ENCODE assay signal across 8 cellular contexts in the genomic region with DNA sequence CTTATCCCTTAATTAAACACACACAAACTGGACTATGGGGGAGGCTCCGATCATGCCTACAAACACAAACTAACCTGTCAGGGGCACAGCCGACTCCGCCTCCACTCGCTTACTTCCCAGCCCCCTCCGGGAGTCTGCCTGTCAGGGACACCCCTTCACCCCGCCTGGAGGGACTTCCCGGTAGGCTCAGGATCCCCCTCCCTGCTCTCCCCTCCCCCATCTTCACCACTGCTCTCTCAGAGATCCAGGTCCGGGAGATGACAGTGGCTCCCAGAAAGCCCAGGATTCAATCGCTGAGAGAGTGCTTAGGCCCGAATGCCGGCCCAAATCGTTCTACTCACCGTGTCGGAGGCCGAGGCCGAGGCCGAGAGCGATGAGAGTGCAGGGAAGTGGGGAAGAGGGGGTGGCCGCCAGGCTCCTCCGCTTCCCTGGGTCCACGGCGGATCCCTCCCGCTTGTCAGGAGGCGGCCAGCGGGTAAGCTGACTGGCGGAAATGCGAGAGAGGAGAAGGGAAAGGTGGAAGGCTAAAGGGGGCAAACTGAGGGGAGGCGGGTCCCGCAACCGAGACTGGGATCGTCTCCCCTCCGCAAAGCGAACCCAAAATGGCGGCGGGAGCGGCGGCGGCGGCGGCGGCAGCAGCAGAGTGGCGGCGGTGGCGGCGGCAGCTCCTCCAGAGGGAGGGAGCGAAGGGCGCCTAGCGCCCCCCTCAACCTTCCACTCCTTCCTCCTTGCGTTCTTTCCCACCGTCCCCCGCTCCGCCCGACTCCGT. TPM values are rescaled to one million over a fixed set of nuclear protein-coding genes. Genes with fewer than 3 reads are reported as not detected.
DNase-seq lines count a peak whose midpoint lies in the region; ATAC-seq and TF ChIP-seq lines count a peak whose summit lies in the region.
"Not testable (repeated sequence)": the region's sequence is repeated elsewhere in the genome, so short reads cannot be mapped to it uniquely, and the experiment has no call there.

No MANE protein-coding gene starts in this region.

- TF ChIP-seq CTCF in epithelial cell of esophagus (IDR thresholded peaks at IDR 0.05; ENCODE audit: insufficient read depth, low read depth, low read length, missing control alignments), result not testable (repeated sequence)

- not testable (repeated sequence) for H3K4me1 ChIP-seq in mesodermal cell (ENCODE audit: control insufficient read depth, insufficient read depth, low read length, poor library complexity, severe bottlenecking)

- DNase-seq in AG20443 (ENCODE audit: low spot score), result peak; percentile 61
- peak; percentile 37 to 50 for DNase-seq in activated T-helper 1 cell treated with anti-CD3 and anti-CD28 coated beads, Interleukin-2, amount 50 U/mL, for 16 hours (ENCODE audit: low read depth in 1 of 2, low spot score in 1 of 2)
- not testable (repeated sequence) for DNase-seq in epithelial cell of esophagus (ENCODE audit: low read depth)
- DNase-seq in stimulated activated CD4-positive, alpha-beta T cell treated with anti-CD3 and anti-CD28 coated beads, Interleukin-4, amount 100 ng/mL, for 24 hours, result peak; percentile 65

- TF ChIP-seq POLR2A in Raji (IDR thresholded peaks at IDR 0.05; ENCODE audit: insufficient read depth, low read depth, low read length), result 0 out of 2 replicates have a peak, but pooled peaks have one; percentile 6

- peak; percentile 19 for ATAC-seq in GM19455 (IDR thresholded peaks at IDR 0.05; ENCODE audit: unreplicated experiment)
- ATAC-seq in HG03469 (IDR thresholded peaks at IDR 0.05; ENCODE audit: unreplicated experiment), result peak; percentile 18

- peaks cover 30% of the 10 kb centered on the region for H3K36me3 ChIP-seq in mesodermal cell (ENCODE audit: control insufficient read depth, insufficient read depth, low read length)

- WGBS in mesodermal cell (ENCODE audit: insufficient coverage in 2 of 2), 2 experiments, result 0% methylated on average over 18 to 21 of the region's 54 CpGs

- H3K9me3 ChIP-seq in mesodermal cell (ENCODE audit: control insufficient read depth, low read length), result not testable (repeated sequence)

- peak overlapping the region; percentile 99 for H3K27ac ChIP-seq in mesodermal cell (ENCODE audit: low read depth, low read length, severe bottlenecking)

- H3K4me3 ChIP-seq in epithelial cell of esophagus (ENCODE audit: low read length), result peak overlapping the region; percentile 88
- H3K4me3 ChIP-seq in mesodermal cell (ENCODE audit: extremely low read depth, insufficient read depth, low read length, poor library complexity, severe bottlenecking), result peak overlapping the region; percentile 76

RNA-seq across cellular contexts. Expression of a gene that starts 0.6 kb away (rescaled TPM):
- 10.3 TPM for polyA plus RNA-seq in mesodermal cell (2013, experiment 1 of 2)
- 8.3 TPM for polyA plus RNA-seq in mesodermal cell (2013, experiment 2 of 2)

RNA-seq across cellular contexts. Expression of a gene that starts 48.0 kb away (rescaled TPM):
- polyA plus RNA-seq in mesodermal cell (2013, experiment 1 of 2), result 32.0 TPM
- polyA plus RNA-seq in mesodermal cell (2013, experiment 2 of 2), result 30.2 TPM
